ENCODE assay signal across 8 cellular contexts in the genomic region with DNA sequence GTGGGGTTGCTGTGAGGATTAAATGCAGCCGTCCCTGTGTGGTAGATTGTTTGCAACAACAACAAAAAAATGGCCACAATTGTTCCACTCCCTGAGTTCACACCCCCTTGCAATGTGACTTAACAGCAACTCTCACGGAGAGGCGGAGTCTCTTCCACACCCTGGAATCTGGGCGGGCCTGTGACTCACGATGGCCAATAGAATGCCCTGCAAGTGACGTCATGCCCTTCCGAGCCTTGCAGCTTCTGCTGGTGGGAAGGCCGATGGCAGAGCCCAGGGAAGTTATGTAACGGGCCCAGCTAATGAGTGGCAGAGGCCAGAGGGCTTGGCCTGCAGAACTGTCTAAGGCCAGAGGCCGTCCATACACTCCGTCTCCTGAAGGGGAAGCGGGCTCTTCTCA.
DNase-seq lines count a peak whose midpoint lies in the region; ATAC-seq and TF ChIP-seq lines count a peak whose summit lies in the region.

No MANE protein-coding gene starts in this region.

- H3K4me1 Mint-ChIP-seq in dendritic cell treated with granulocyte-macrophage colony-stimulating factor and Interleukin-4, amounts not matched to agents 40 ng/mL and 50 ng/mL, for 4 days (ENCODE audit: low read depth), result peaks cover 26% of the 10 kb centered on the region

- TF ChIP-seq CTCF in A673 (conservative IDR thresholded peaks at IDR 0.05; ENCODE audit: low read depth, low read length), result no peak

- no peak overlapping the region for H3K4me3 Mint-ChIP-seq in dendritic cell treated with granulocyte-macrophage colony-stimulating factor and Interleukin-4, amounts not matched to agents 40 ng/mL and 50 ng/mL, for 4 days

- peak; percentile 95 for DNase-seq in A673 (ENCODE audit: low spot score)
- peak; percentile 97 for DNase-seq in HEK293T (ENCODE audit: extremely low spot score)
- DNase-seq in NOMO-1 treated with dmso at 0.1 percent for 144 hours (lab: John Stamatoyannopoulos, UW; ENCODE audit: unreplicated experiment), result peak; percentile 92
- DNase-seq in substantia nigra (lab: John Stamatoyannopoulos, UW), result peak in 44 of 49 donors; percentile 7 to 82 (median 54)

- ATAC-seq in HG03565 (IDR thresholded peaks at IDR 0.05; ENCODE audit: unreplicated experiment), result no peak
- ATAC-seq in HG03108 (IDR thresholded peaks at IDR 0.05; ENCODE audit: unreplicated experiment), result no peak

- H3K36me3 Mint-ChIP-seq in dendritic cell treated with granulocyte-macrophage colony-stimulating factor and Interleukin-4, amounts not matched to agents 40 ng/mL and 50 ng/mL, for 4 days (ENCODE audit: low read depth), result no peaks in the 10 kb centered on the region

- H3K27me3 ChIP-seq in A673 (replicated peaks; ENCODE audit: insufficient read depth, low read depth, low read length, poor library complexity), result no peaks in the 10 kb centered on the region
- no peaks in the 10 kb centered on the region for H3K27me3 ChIP-seq in layer of hippocampus (ENCODE audit: control insufficient read depth, insufficient read depth, low read length)

- no peaks in the 10 kb centered on the region for H3K9me3 Mint-ChIP-seq in dendritic cell treated with granulocyte-macrophage colony-stimulating factor and Interleukin-4, amounts not matched to agents 40 ng/mL and 50 ng/mL, for 4 days

- intact Hi-C loops in A673 (cut with micrococcal nuclease; ENCODE audit: unreplicated experiment), result no loop called here
- intact Hi-C loops in dendritic cell treated with granulocyte-macrophage colony-stimulating factor and Interleukin-4, amounts not matched to agents 40 ng/mL and 50 ng/mL, for 4 days (cut with micrococcal nuclease), result no loop called here

- peak overlapping the region; percentile 85 for H3K27ac Mint-ChIP-seq in dendritic cell treated with granulocyte-macrophage colony-stimulating factor and Interleukin-4, amounts not matched to agents 40 ng/mL and 50 ng/mL, for 4 days

- POLR2A ChIA-PET in A673 (lab: Charles Lee; ENCODE audit: low non-redundant PET), result no interaction called here
- POLR2A ChIA-PET in HEK293T (lab: Yijun Ruan, JAX), result interaction anchor here (1.1 to 1.7 kb wide), 4 partner anchors 12 to 83 kb away, joined by 3 to 5 read pairs (median 4); no protein-coding TSS in a partner anchor

- H3K27me3 Mint-ChIP-seq in dendritic cell treated with granulocyte-macrophage colony-stimulating factor and Interleukin-4, amounts not matched to agents 40 ng/mL and 50 ng/mL, for 4 days, result peaks cover 17% of the 10 kb centered on the region

- H3K4me3 ChIP-seq in A673 (ENCODE audit: low read depth, low read length, poor library complexity, severe bottlenecking), result no peak overlapping the region

- H3K9me3 ChIP-seq in A673 (ENCODE audit: low read depth, low read length, poor library complexity, severe bottlenecking), result no peaks in the 10 kb centered on the region

- H3K27ac ChIP-seq in A673 (ENCODE audit: low read depth, low read length, poor library complexity, severe bottlenecking) (no peak overlapping the region), layer of hippocampus (ENCODE audit: low read depth, low read length) (peak overlapping the region; percentile 19), substantia nigra (ENCODE audit: low read depth, low read length, poor library complexity, severe bottlenecking) (no peak overlapping the region)

- BruUV-seq in A673 (replicated peaks; lab: Mats Ljungman, UMichigan), result no TSS peak

- CTCF ChIA-PET in A673 (lab: Charles Lee) (no interaction called here), HEK293T (lab: Yijun Ruan, JAX) (no interaction called here)

- H3K36me3 ChIP-seq in A673 (ENCODE audit: insufficient read depth, low read length, poor library complexity, severe bottlenecking), result no peaks in the 10 kb centered on the region

- H3K4me1 ChIP-seq in A673 (ENCODE audit: insufficient read depth, low read length, poor library complexity, severe bottlenecking), result peaks cover 11% of the 10 kb centered on the region

TF ChIP-seq in HEK293T, 16 proteins besides CTCF, POLR2A, EP300 and RAD21:
- TF ChIP-seq SUZ12 (IDR thresholded peaks at IDR 0.05) (no peak), L3MBTL2 (conservative IDR thresholded peaks at IDR 0.05) (peak; percentile 70)
- TF ChIP-seq, protein P1, sequence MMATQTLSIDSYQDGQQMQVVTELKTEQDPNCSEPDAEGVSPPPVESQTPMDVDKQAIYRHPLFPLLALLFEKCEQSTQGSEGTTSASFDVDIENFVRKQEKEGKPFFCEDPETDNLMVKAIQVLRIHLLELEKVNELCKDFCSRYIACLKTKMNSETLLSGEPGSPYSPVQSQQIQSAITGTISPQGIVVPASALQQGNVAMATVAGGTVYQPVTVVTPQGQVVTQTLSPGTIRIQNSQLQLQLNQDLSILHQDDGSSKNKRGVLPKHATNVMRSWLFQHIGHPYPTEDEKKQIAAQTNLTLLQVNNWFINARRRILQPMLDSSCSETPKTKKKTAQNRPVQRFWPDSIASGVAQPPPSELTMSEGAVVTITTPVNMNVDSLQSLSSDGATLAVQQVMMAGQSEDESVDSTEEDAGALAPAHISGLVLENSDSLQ (IDR thresholded peaks at IDR 0.05), result 0 out of 2 replicates have a peak, but pooled peaks have one; percentile 44
